ENCODE assay signal across 19 cellular contexts in the genomic region with DNA sequence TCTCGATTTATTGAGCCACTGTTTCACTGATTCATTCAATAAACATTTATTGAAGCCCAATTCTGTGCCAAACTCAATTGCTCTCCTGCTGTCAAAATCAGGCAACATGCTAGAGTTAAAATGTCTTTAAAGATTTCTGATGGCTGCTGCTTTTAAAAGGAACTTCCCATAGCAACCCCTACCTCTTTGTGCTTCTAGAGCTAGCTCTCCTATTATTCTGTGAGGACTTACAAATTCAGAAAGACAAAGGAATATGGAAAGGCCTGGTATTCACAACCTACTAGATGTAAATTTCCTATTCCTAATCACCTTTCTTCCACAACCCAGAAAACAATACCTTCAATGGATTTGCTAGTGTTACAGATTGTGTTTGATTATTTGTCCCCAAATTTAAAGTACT.
A peak's percentile ranks its signal among the peaks of the same experiment; 100 is the strongest.
DNase-seq lines count a peak whose midpoint lies in the region; ATAC-seq, FAIRE-seq and TF ChIP-seq lines count a peak whose summit lies in the region.
"Had no signal": no experiment of that assay in that cellular context is flagged by ENCODE, and none has a peak within 500 bp of the region (broad histone marks: within the 10 kb centered on the region; RNA-seq: fewer than 3 reads in every experiment).

No MANE protein-coding gene starts in this region.

- no TSS peak for BruUV-seq in HepG2 (replicated peaks; lab: Mats Ljungman, UMichigan)

- peaks cover 3 to 12% (median 7%) of the 10 kb centered on the region in 3 donors for H3K9me3 Mint-ChIP-seq in T-cell

- H2AFZ ChIP-seq in HepG2 (ENCODE audit: low read length), result no peak overlapping the region
- H2AFZ ChIP-seq: GM23248 had no signal

- WGBS in HepG2 (ENCODE audit: low lambda C conversion rate), result 0% methylated on average over 1 of the region's 1 CpG

- H3K36me3 ChIP-seq in HUES48 (ENCODE audit: control insufficient read depth, insufficient read depth, low read length) (no peaks in the 10 kb centered on the region), iPS-20b (ENCODE audit: insufficient read depth, low read depth, low read length) (no peaks in the 10 kb centered on the region), HepG2 (replicated peaks in 1 of 2; ENCODE audit: control insufficient read depth in 1 of 2, insufficient read depth in 2 of 2, low read length in 2 of 2) (no peaks in the 10 kb centered on the region), ascending aorta (no peaks in the 10 kb centered on the region)
- H3K36me3 ChIP-seq: BLaER1 treated with 17β-estradiol and CSF1 and Interleukin-3, amounts not matched to agents 10 nM and 100 nM; HAP-1 had no signal

- H3K79me2 ChIP-seq in HepG2 (ENCODE audit: insufficient read depth, low read length), result no peaks in the 10 kb centered on the region

- in situ Hi-C loops in HepG2 (cut with HindIII; ENCODE audit: extremely low pct_ligation_motif_present, low pct_unique_long_range_greater_than_20kb), result no loop called here

- H3K27me3 ChIP-seq in HUES48 (ENCODE audit: control insufficient read depth, insufficient read depth, low read length), result no peaks in the 10 kb centered on the region
- no peaks in the 10 kb centered on the region for H3K27me3 ChIP-seq in iPS-20b (ENCODE audit: insufficient read depth, low read length)
- no peaks in the 10 kb centered on the region; a peak in 1 of 5 replicates for H3K27me3 ChIP-seq in HepG2 (ENCODE audit: control insufficient read depth in 1 of 2, insufficient read depth in 2 of 2, low read length in 2 of 2)
- H3K27me3 ChIP-seq in ascending aorta, result no peaks in the 10 kb centered on the region
- H3K27me3 ChIP-seq: BLaER1 treated with 17β-estradiol and CSF1 and Interleukin-3, amounts not matched to agents 10 nM and 100 nM had no signal

- H3K27ac ChIP-seq in HUES48 (ENCODE audit: low read depth, low read length) (peak overlapping the region; percentile 88), caudate nucleus (ENCODE audit: low read depth, low read length) (peak overlapping the region; percentile 36), iPS-20b (ENCODE audit: low read length) (no peak overlapping the region), HepG2 (ENCODE audit: extremely low read length, insufficient read depth, low read length) (no peak overlapping the region), ascending aorta (no peak overlapping the region)
- H3K27ac ChIP-seq: BLaER1 treated with 17β-estradiol and CSF1 and Interleukin-3, amounts not matched to agents 10 nM and 100 nM; GM23248 had no signal

- H3K36me3 Mint-ChIP-seq in T-cell, result no peaks in the 10 kb centered on the region
- H3K36me3 Mint-ChIP-seq: CD8-positive, alpha-beta T cell had no signal

- H3K4me2 ChIP-seq in HepG2 (ENCODE audit: low read depth, low read length), result no peak overlapping the region
- H3K4me2 ChIP-seq: BLaER1 treated with 17β-estradiol and CSF1 and Interleukin-3, amounts not matched to agents 10 nM and 100 nM had no signal

- H3K27me3 Mint-ChIP-seq in T-cell, result no peaks in the 10 kb centered on the region
- H3K27me3 Mint-ChIP-seq: B cell had no signal

- no peak for TF ChIP-seq CTCF in HepG2 (CRISPR knock-in tag; IDR thresholded peaks at IDR 0.05)
- TF ChIP-seq CTCF in ascending aorta (IDR thresholded peaks at IDR 0.05), result no peak

- no peak for FAIRE-seq in HepG2 (lab: Jason Lieb, UNC)
- FAIRE-seq: GM12891, K562 had no signal

- no peak overlapping the region for H3K27ac Mint-ChIP-seq in T-cell
- H3K27ac Mint-ChIP-seq: B cell; CD8-positive, alpha-beta T cell had no signal

- peak; percentile 37 for DNase-seq in NCI-H446 treated with DMSO at 0.1 percent for 48 hours (lab: John Stamatoyannopoulos, UW)
- no peak for DNase-seq in caudate nucleus (lab: John Stamatoyannopoulos, UW)
- DNase-seq in HepG2 (ENCODE audit: low spot score), result no peak
- DNase-seq in ascending aorta (ENCODE audit: low spot score in 2 of 2), result no peak
- no peak for DNase-seq in T-cell
- no peak for DNase-seq in posterior vena cava (ENCODE audit: low spot score)
- DNase-seq: Calu3; CD8-positive, alpha-beta T cell; DND-41; EL; GM23248; IMR-90 had no signal

- TF ChIP-seq RAD21 in HepG2 (CRISPR knock-in tag; IDR thresholded peaks at IDR 0.05), result no peak

- H3K4me1 Mint-ChIP-seq in T-cell, result no peaks in the 10 kb centered on the region
- H3K4me1 Mint-ChIP-seq: B cell had no signal

- H3K4me1 ChIP-seq in HUES48 (ENCODE audit: control insufficient read depth, insufficient read depth, low read length) (peaks cover 27% of the 10 kb centered on the region), iPS-20b (ENCODE audit: insufficient read depth, low read length) (peaks cover 12% of the 10 kb centered on the region; the same call in 1 of the 2 replicates), HepG2 (ENCODE audit: insufficient read depth, low read length) (no peaks in the 10 kb centered on the region), ascending aorta (no peaks in the 10 kb centered on the region)

- intact Hi-C loops in HepG2 (cut with micrococcal nuclease; ENCODE audit: unreplicated experiment), result no loop called here
- intact Hi-C loops in ascending aorta (cut with DNase I), result no loop called here
- intact Hi-C loops in posterior vena cava (cut with DNase I), result no loop called here

- no peak for TF ChIP-seq POLR2A in HepG2 (IDR thresholded peaks at IDR 0.05; ENCODE audit: insufficient read depth in 1 of 2, low read depth in 2 of 2, low read length in 2 of 2)

- H3K9ac ChIP-seq in HUES48 (ENCODE audit: low read depth, low read length) (0 out of 2 replicates have a peak overlapping the region, but pooled peaks have one; percentile 20), iPS-20b (ENCODE audit: low read depth, low read length) (0 out of 2 replicates have a peak overlapping the region, but pooled peaks have one; percentile 47), HepG2 (ENCODE audit: insufficient read depth, low read depth, low read length) (no peak overlapping the region)
- H3K9ac ChIP-seq: BLaER1 treated with 17β-estradiol and CSF1 and Interleukin-3, amounts not matched to agents 10 nM and 100 nM; GM23248 had no signal

- no peak for TF ChIP-seq EP300 in HepG2 (IDR thresholded peaks at IDR 0.05; ENCODE audit: low read depth in 2 of 2, low read length in 2 of 2)
- TF ChIP-seq EP300 in HepG2 (CRISPR knock-in tag; IDR thresholded peaks at IDR 0.05; ENCODE audit: borderline replicate concordance), result no peak

- CTCF ChIA-PET in HepG2 (lab: Yijun Ruan, JAX; ENCODE audit: low intra/inter-chr PET ratio, low total read pairs) (no interaction called here), T-cell (lab: Charles Lee) (no interaction called here)

- no peaks in the 10 kb centered on the region for H3K9me3 ChIP-seq in HUES48 (ENCODE audit: control insufficient read depth, insufficient read depth, low read length)
- no peaks in the 10 kb centered on the region for H3K9me3 ChIP-seq in iPS-20b (ENCODE audit: insufficient read depth, low read depth, low read length)
- no peaks in the 10 kb centered on the region for H3K9me3 ChIP-seq in HepG2 (ENCODE audit: low read length)
- no peaks in the 10 kb centered on the region for H3K9me3 ChIP-seq in ascending aorta
- H3K9me3 ChIP-seq: BLaER1 treated with 17β-estradiol and CSF1 and Interleukin-3, amounts not matched to agents 10 nM and 100 nM; HAP-1 had no signal

- H4K20me1 ChIP-seq in HepG2 (ENCODE audit: insufficient read depth, low read length), result no peaks in the 10 kb centered on the region
- H4K20me1 ChIP-seq: BLaER1 treated with 17β-estradiol and CSF1 and Interleukin-3, amounts not matched to agents 10 nM and 100 nM had no signal

- POLR2A ChIA-PET in HepG2 (lab: Yijun Ruan, JAX) (no interaction called here), T-cell (lab: Charles Lee) (interaction anchor here in 1 of 2 donors (0.6 kb wide), 1 partner anchor 10 kb away, joined by 6 read pairs; no protein-coding TSS in a partner anchor)

- H3K4me3 Mint-ChIP-seq in T-cell, result no peak overlapping the region
- H3K4me3 Mint-ChIP-seq: B cell; CD8-positive, alpha-beta T cell had no signal

- peak overlapping the region; percentile 13; the same call in 1 of the 2 replicates for H3K4me3 ChIP-seq in HUES48 (ENCODE audit: low read depth, low read length)
- peak overlapping the region; percentile 45; the same call in 1 of the 2 replicates for H3K4me3 ChIP-seq in iPS-20b (ENCODE audit: low read length)
- H3K4me3 ChIP-seq in HepG2 (replicated peaks in 1 of 3; ENCODE audit: insufficient read depth in 1 of 3, low read depth in 2 of 3, low read length in 3 of 3), result no peak overlapping the region
- H3K4me3 ChIP-seq in ascending aorta, result no peak overlapping the region
- H3K4me3 ChIP-seq: BLaER1 treated with 17β-estradiol and CSF1 and Interleukin-3, amounts not matched to agents 10 nM and 100 nM; GM23248; HAP-1; K562 had no signal

- ATAC-seq in HepG2 (no peak), T-cell (replicated peaks in 1 of 4) (no peak)
- ATAC-seq: CD8-positive, alpha-beta T cell; K562 had no signal

TF ChIP-seq in HepG2, 621 proteins besides CTCF, POLR2A, EP300 and RAD21 (continues in another document):
- TF ChIP-seq, protein P1, sequence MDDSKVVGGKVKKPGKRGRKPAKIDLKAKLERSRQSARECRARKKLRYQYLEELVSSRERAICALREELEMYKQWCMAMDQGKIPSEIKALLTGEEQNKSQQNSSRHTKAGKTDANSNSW (CRISPR knock-in tag; IDR thresholded peaks at IDR 0.05; ENCODE audit: borderline replicate concordance), result no peak
- no peak for TF ChIP-seq NCOA1 (CRISPR knock-in tag; IDR thresholded peaks at IDR 0.05)
- TF ChIP-seq MAF1 (CRISPR knock-in tag; IDR thresholded peaks at IDR 0.05; ENCODE audit: borderline replicate concordance), result no peak
- TF ChIP-seq ZNF557 (CRISPR knock-in tag; IDR thresholded peaks at IDR 0.05), result no peak
- TF ChIP-seq ZNF124 (CRISPR knock-in tag; IDR thresholded peaks at IDR 0.05), result no peak
- TF ChIP-seq ZNF121 (CRISPR knock-in tag; IDR thresholded peaks at IDR 0.05), result no peak
- TF ChIP-seq FOXP1 (IDR thresholded peaks at IDR 0.05), result no peak
- no peak for TF ChIP-seq FOXP1 (CRISPR knock-in tag; IDR thresholded peaks at IDR 0.05)
- TF ChIP-seq, protein P2, sequence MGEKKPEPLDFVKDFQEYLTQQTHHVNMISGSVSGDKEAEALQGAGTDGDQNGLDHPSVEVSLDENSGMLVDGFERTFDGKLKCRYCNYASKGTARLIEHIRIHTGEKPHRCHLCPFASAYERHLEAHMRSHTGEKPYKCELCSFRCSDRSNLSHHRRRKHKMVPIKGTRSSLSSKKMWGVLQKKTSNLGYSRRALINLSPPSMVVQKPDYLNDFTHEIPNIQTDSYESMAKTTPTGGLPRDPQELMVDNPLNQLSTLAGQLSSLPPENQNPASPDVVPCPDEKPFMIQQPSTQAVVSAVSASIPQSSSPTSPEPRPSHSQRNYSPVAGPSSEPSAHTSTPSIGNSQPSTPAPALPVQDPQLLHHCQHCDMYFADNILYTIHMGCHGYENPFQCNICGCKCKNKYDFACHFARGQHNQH (CRISPR knock-in tag; IDR thresholded peaks at IDR 0.05), result no peak
- no peak for TF ChIP-seq RFXANK (CRISPR knock-in tag; IDR thresholded peaks at IDR 0.05)
- TF ChIP-seq ZNF253 (CRISPR knock-in tag; IDR thresholded peaks at IDR 0.05; ENCODE audit: borderline replicate concordance), result no peak
- no peak for TF ChIP-seq REL (CRISPR knock-in tag; conservative IDR thresholded peaks at IDR 0.05)
- TF ChIP-seq ZNF83 (CRISPR knock-in tag; IDR thresholded peaks at IDR 0.05; ENCODE audit: borderline replicate concordance), result no peak
- no peak for TF ChIP-seq ZNF264 (CRISPR knock-in tag; IDR thresholded peaks at IDR 0.05)
- TF ChIP-seq MATR3 (CRISPR knock-in tag; IDR thresholded peaks at IDR 0.05), result no peak

Comparison
In these comparisons a context has a peak if more than half of its experiments do, and no peak if none do; other contexts are left out.
1. H3K27ac ChIP-seq: peak in HUES48 (single experiment) and caudate nucleus (single experiment); none in iPS-20b (single experiment), HepG2 (single experiment) and ascending aorta (0 of 2).
2. H3K4me3 ChIP-seq: peak in HUES48 (single experiment) and iPS-20b (single experiment); none in HepG2 (0 of 3) and ascending aorta (0 of 2).